8 cellular contexts compared by ENCODE assay signal in genomic region chr14:100306506-100307214, GRCh38. TPM values are rescaled to one million over a fixed set of nuclear protein-coding genes. Genes with fewer than 3 reads are reported as not detected.
A peak's percentile ranks its signal among the peaks of the same experiment; 100 is the strongest.
DNase-seq lines count a peak whose midpoint lies in the region; ATAC-seq and TF ChIP-seq lines count a peak whose summit lies in the region.

No MANE protein-coding gene starts in this region.

- H3K4me3 ChIP-seq in adipocyte (ENCODE audit: low read length) (peak overlapping the region; percentile 91), heart left ventricle (peak overlapping the region; percentile 59 to 99 (median 88)), tibial artery (peak overlapping the region; percentile 80)

- intact Hi-C loops in heart left ventricle (cut with DNase I), result loop anchor here in 8 of 10 donors (2.0 to 5.0 kb wide), 5 partner anchors 64 to 71 kb away; partner anchors contain the start of genes WDR25 (in 6 of the 8) and YY1 (in 1 of the 8)
- intact Hi-C loops in tibial artery (cut with DNase I; ENCODE audit: low total_unique reads), result loop anchor here (5.0 kb wide), 2 partner anchors 64 to 71 kb away; partner anchors contain the start of gene WDR25

- DNase-seq in NCI-H1048 (lab: John Stamatoyannopoulos, UW), result peak; percentile 74
- DNase-seq in SW 1271 (lab: John Stamatoyannopoulos, UW), result peak; percentile 79 to 85
- peak; percentile 97 for DNase-seq in adipocyte (ENCODE audit: low read depth)
- DNase-seq in heart left ventricle, result peak; percentile 90 to 94 (median 92)
- DNase-seq in pons (ENCODE audit: low spot score), result peak; percentile 90
- peak; percentile 86 to 95 for DNase-seq in tibial artery

- ATAC-seq in HG02588 (IDR thresholded peaks at IDR 0.05; ENCODE audit: unreplicated experiment), result peak; percentile 86
- ATAC-seq in heart left ventricle, result peak; percentile 68 to 94 (median 91)

- TF ChIP-seq CTCF in heart left ventricle (IDR thresholded peaks at IDR 0.05) (no peak), tibial artery (IDR thresholded peaks at IDR 0.05) (no peak)

- TF ChIP-seq POLR2A in GM10847 (IDR thresholded peaks at IDR 0.05; ENCODE audit: extremely low read depth, insufficient read length) (peak; percentile 34), heart left ventricle (IDR thresholded peaks at IDR 0.05) (peak; percentile 1 to 73)

- peak overlapping the region; percentile 82 to 95 (median 90) for H3K27ac ChIP-seq in heart left ventricle
- peak overlapping the region; percentile 79 to 82 for H3K27ac ChIP-seq in tibial artery

- 1% methylated on average over 28 to 97 of the region's 97 CpGs for WGBS in heart left ventricle, 4 donors

- peaks cover 2% of the 10 kb centered on the region for H3K27me3 ChIP-seq in adipocyte (replicated peaks; ENCODE audit: control insufficient read depth, insufficient read depth, low read length)
- H3K27me3 ChIP-seq in heart left ventricle, result no peaks in the 10 kb centered on the region
- H3K27me3 ChIP-seq in tibial artery, result peaks cover 0 to 4% of the 10 kb centered on the region in 2 donors

- H3K4me1 ChIP-seq in adipocyte (ENCODE audit: control insufficient read depth, insufficient read depth, low read length) (peaks cover 8% of the 10 kb centered on the region), heart left ventricle (peaks cover 0 to 61% (median 29%) of the 10 kb centered on the region in 12 donors), tibial artery (peaks cover 0 to 41% (median 27%) of the 10 kb centered on the region in 4 donors)

- H3K36me3 ChIP-seq in adipocyte (ENCODE audit: control insufficient read depth, insufficient read depth, low read length, severe bottlenecking) (no peaks in the 10 kb centered on the region), heart left ventricle (no peaks in the 10 kb centered on the region), tibial artery (no peaks in the 10 kb centered on the region)

- peak overlapping the region; percentile 93 for H3K9ac ChIP-seq in adipocyte (ENCODE audit: low read length)

- H3K9me3 ChIP-seq in adipocyte (ENCODE audit: control insufficient read depth, low read length) (no peaks in the 10 kb centered on the region), heart left ventricle (no peaks in the 10 kb centered on the region), tibial artery (no peaks in the 10 kb centered on the region)

RNA-seq across cellular contexts. Expression of gene SLC25A29, which starts 0.4 kb away (rescaled TPM):
- 10 to 100 TPM; 10.2 to 34.2 (median 20.1) TPM for total RNA-seq in heart left ventricle
- 10 to 100 TPM; 23.9 to 26.3 TPM for polyA plus RNA-seq in heart left ventricle

RNA-seq across cellular contexts. Expression of gene SLC25A47, which starts 16.5 kb away (rescaled TPM):
- not detected for total RNA-seq in heart left ventricle
- not detected for polyA plus RNA-seq in heart left ventricle

Comparison
In these comparisons a context has a peak if more than half of its experiments do, and no peak if none do; other contexts are left out.
1. Peak in every context shown above with its lines: DNase-seq, ATAC-seq, H3K4me3 ChIP-seq and H3K27ac ChIP-seq.